ENCODE assay signal across 9 cellular contexts in the genomic region with DNA sequence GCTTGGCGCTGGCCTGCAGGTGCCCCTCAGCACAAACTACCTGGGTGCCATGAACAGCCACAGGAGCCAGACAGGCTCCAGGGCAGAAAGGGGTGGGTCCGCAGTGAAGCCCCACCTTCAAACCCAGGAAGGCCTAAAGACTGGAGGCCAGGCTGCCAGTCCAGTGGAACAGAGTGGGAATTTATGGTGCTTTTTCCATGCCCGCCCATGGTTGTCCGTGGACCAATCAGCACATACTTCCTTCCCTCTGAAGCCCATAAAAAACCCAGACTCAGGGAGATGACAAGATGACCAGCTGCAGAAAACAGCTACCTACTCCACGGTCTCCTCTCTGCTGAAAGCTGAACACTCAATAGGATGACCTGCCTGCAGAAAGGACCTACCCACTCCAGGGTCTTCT.
"Had no signal": no experiment of that assay in that cellular context is flagged by ENCODE, and none has a peak within 500 bp of the region (broad histone marks: within the 10 kb centered on the region; RNA-seq: fewer than 3 reads in every experiment).

No MANE protein-coding gene starts in this region.

- ATAC-seq: GM23338, HepG2 had no signal

- H3K4me2 ChIP-seq: GM23338 had no signal

- FAIRE-seq: H1, H54, HepG2 had no signal

- H3K27ac ChIP-seq: HL-60 had no signal

- H3K4me3 ChIP-seq: GM23338 had no signal

- H2AFZ ChIP-seq: GM23338 had no signal

- DNase-seq: H9, HCEC 1CT, HFFc6, KG1 had no signal
